Comparison of ENCODE assay signal across 10 cellular contexts in the genomic region with DNA sequence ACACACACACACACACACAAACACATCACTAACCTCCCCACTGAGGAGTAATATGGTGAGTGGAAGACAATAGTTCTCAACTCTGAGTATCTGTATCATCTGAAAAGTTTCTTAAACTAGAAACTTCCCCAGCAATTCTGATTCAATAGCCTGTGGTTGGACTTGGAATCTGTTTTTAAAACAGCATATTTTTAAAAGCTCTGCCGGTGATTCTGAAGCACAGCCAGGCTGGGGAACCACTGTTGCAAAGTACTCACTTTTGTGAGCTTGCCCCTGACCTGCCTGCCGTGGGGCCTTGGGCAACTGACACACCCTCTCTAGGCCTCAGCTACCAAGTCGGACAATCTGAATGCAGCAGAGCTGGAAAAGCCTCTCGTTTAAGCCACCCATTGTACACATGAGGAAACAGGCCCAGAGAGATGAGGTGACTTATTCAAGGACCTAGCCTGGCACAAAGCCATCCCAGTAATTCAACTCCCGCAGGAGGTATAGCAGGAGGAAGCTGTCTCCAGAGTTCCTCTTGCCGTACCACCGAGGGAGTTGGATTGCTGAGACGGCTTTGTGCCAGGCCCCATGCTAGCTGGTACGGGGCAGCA. TPM values are rescaled to one million over a fixed set of nuclear protein-coding genes. Genes with fewer than 3 reads are reported as not detected.
DNase-seq lines count a peak whose midpoint lies in the region; ATAC-seq and TF ChIP-seq lines count a peak whose summit lies in the region.
"Had no signal": no experiment of that assay in that cellular context is flagged by ENCODE, and none has a peak within 500 bp of the region (broad histone marks: within the 10 kb centered on the region; RNA-seq: fewer than 3 reads in every experiment).

No MANE protein-coding gene starts in this region.

- peaks cover 68% of the 10 kb centered on the region for H3K36me3 Mint-ChIP-seq in stimulated activated memory B cell treated with anti-CD40 and anti-IgM and Interleukin-4, amounts not matched to agents 10 μg/mL and 1 μg/mL and 100 μg/mL, for 72 hours
- no peaks in the 10 kb centered on the region for H3K36me3 Mint-ChIP-seq in activated naive CD8-positive, alpha-beta T cell treated with anti-CD3 and anti-CD28 coated beads, Interleukin-2, amount 50 U/mL, for 24 hours (ENCODE audit: low read depth)

- no peak overlapping the region for H3K4me3 ChIP-seq in choroid plexus epithelial cell (ENCODE audit: low read depth, low read length)
- H3K4me3 ChIP-seq: cardiac muscle cell had no signal

- peak overlapping the region; percentile 44 for H3K27ac Mint-ChIP-seq in stimulated activated memory B cell treated with anti-CD40 and anti-IgM and Interleukin-4, amounts not matched to agents 10 μg/mL and 1 μg/mL and 100 μg/mL, for 72 hours
- H3K27ac Mint-ChIP-seq in activated naive CD8-positive, alpha-beta T cell treated with anti-CD3 and anti-CD28 coated beads, Interleukin-2, amount 50 U/mL, for 24 hours, result no peak overlapping the region

- H3K4me3 Mint-ChIP-seq in stimulated activated memory B cell treated with anti-CD40 and anti-IgM and Interleukin-4, amounts not matched to agents 10 μg/mL and 1 μg/mL and 100 μg/mL, for 72 hours, result no peak overlapping the region
- H3K4me3 Mint-ChIP-seq in activated naive CD8-positive, alpha-beta T cell treated with anti-CD3 and anti-CD28 coated beads, Interleukin-2, amount 50 U/mL, for 24 hours, result no peak overlapping the region

- ATAC-seq in stimulated activated memory B cell treated with anti-CD40 and anti-IgM and Interleukin-4, amounts not matched to agents 10 μg/mL and 1 μg/mL and 100 μg/mL, for 72 hours, result no peak
- ATAC-seq in activated naive CD8-positive, alpha-beta T cell treated with anti-CD3 and anti-CD28 coated beads, Interleukin-2, amount 50 U/mL, for 24 hours, result no peak
- ATAC-seq in GM18519 (IDR thresholded peaks at IDR 0.05; ENCODE audit: low FRiP score, unreplicated experiment), result no peak

- H3K9me3 Mint-ChIP-seq in stimulated activated memory B cell treated with anti-CD40 and anti-IgM and Interleukin-4, amounts not matched to agents 10 μg/mL and 1 μg/mL and 100 μg/mL, for 72 hours, result no peaks in the 10 kb centered on the region
- H3K9me3 Mint-ChIP-seq in activated naive CD8-positive, alpha-beta T cell treated with anti-CD3 and anti-CD28 coated beads, Interleukin-2, amount 50 U/mL, for 24 hours, result no peaks in the 10 kb centered on the region

- DNase-seq in HT-29 (ENCODE audit: low spot score) (peak; percentile 57), NCI-H2196 (lab: John Stamatoyannopoulos, UW; ENCODE audit: unreplicated experiment) (peak; percentile 67), choroid plexus epithelial cell (ENCODE audit: low read depth) (peak; percentile 51), OCI-M1 (lab: John Stamatoyannopoulos, UW) (no peak)
- no peak for DNase-seq in activated naive CD8-positive, alpha-beta T cell treated with anti-CD3 and anti-CD28 coated beads, Interleukin-2, amount 50 U/mL, for 24 hours
- DNase-seq: activated T-cell treated with anti-CD3 and anti-CD28 coated beads, Interleukin-2, amount 50 U/mL, for 48 hours; stimulated activated CD8-positive, alpha-beta memory T cell treated with anti-CD3 and anti-CD28 coated beads, Interleukin-4, amount 100 ng/mL, for 48 hours had no signal

- no peaks in the 10 kb centered on the region for H3K27me3 Mint-ChIP-seq in stimulated activated memory B cell treated with anti-CD40 and anti-IgM and Interleukin-4, amounts not matched to agents 10 μg/mL and 1 μg/mL and 100 μg/mL, for 72 hours
- no peaks in the 10 kb centered on the region for H3K27me3 Mint-ChIP-seq in activated naive CD8-positive, alpha-beta T cell treated with anti-CD3 and anti-CD28 coated beads, Interleukin-2, amount 50 U/mL, for 24 hours

- peaks cover 83% of the 10 kb centered on the region for H3K4me1 Mint-ChIP-seq in stimulated activated memory B cell treated with anti-CD40 and anti-IgM and Interleukin-4, amounts not matched to agents 10 μg/mL and 1 μg/mL and 100 μg/mL, for 72 hours
- H3K4me1 Mint-ChIP-seq in activated naive CD8-positive, alpha-beta T cell treated with anti-CD3 and anti-CD28 coated beads, Interleukin-2, amount 50 U/mL, for 24 hours, result peaks cover 6% of the 10 kb centered on the region

- TF ChIP-seq CTCF in choroid plexus epithelial cell (conservative IDR thresholded peaks at IDR 0.05; ENCODE audit: low read depth, low read length), result no peak

RNA-seq across cellular contexts. Expression of gene SLC15A3, which starts 8.9 kb away (rescaled TPM):
- total RNA-seq in HT-29 (2014; rRNA removed; shearing (Covaris generic)), result 1.4 and 2.6 TPM in 2 replicates

RNA-seq across cellular contexts. Expression of gene TMEM132A, which starts 18.8 kb away (rescaled TPM):
- total RNA-seq in HT-29 (2014; rRNA removed; shearing (Covaris generic)), result 35.6 and 37.5 TPM in 2 replicates

RNA-seq across cellular contexts. Expression of gene CD6, which starts 28.4 kb away (rescaled TPM):
- 0.53 and 2.1 TPM in 2 replicates for total RNA-seq in HT-29 (2014; rRNA removed; shearing (Covaris generic))

RNA-seq across cellular contexts. Expression of gene TMEM109, which starts 29.1 kb away (rescaled TPM):
- 96.5 and 102 TPM in 2 replicates for total RNA-seq in HT-29 (2014; rRNA removed; shearing (Covaris generic))

RNA-seq across cellular contexts. Expression of gene PRPF19, which starts 36.7 kb away (rescaled TPM):
- total RNA-seq in HT-29 (2014; rRNA removed; shearing (Covaris generic)), result 144 and 152 TPM in 2 replicates

Comparison
In these comparisons a context has a peak if more than half of its experiments do, and no peak if none do; other contexts are left out.
1. DNase-seq: peak in HT-29 (single experiment), NCI-H2196 (single experiment) and choroid plexus epithelial cell (single experiment); none in activated naive CD8-positive, alpha-beta T cell treated with anti-CD3 and anti-CD28 coated beads, Interleukin-2, amount 50 U/mL, for 24 hours (single experiment) and OCI-M1 (single experiment).